ENCODE assay signal across 19 cellular contexts in genomic region chr12:115993715-115994114, GRCh38.
DNase-seq lines count a peak whose midpoint lies in the region; ATAC-seq and TF ChIP-seq lines count a peak whose summit lies in the region.
"Had no signal": no experiment of that assay in that cellular context is flagged by ENCODE, and none has a peak within 500 bp of the region (broad histone marks: within the 10 kb centered on the region; RNA-seq: fewer than 3 reads in every experiment).

No MANE protein-coding gene starts in this region.

- H3K9me3 Mint-ChIP-seq in chondrocyte (ENCODE audit: low read depth): no peaks in the 10 kb centered on the region
- no peaks in the 10 kb centered on the region for H3K9me3 Mint-ChIP-seq in activated T-cell treated with anti-CD3 and anti-CD28 coated beads, Interleukin-2, amount 50 U/mL, for 24 hours
- H3K9me3 Mint-ChIP-seq: CD8-positive, alpha-beta T cell had no signal

- intact Hi-C loops in right cardiac atrium (cut with DNase I) (loop anchor here (10.0 kb wide), 3 partner anchors 611 to 721 kb away; no protein-coding TSS in a partner anchor), heart right ventricle (cut with DNase I) (loop anchor here in 5 of 10 donors (10.0 kb wide), 4 partner anchors 381 to 711 kb away; no protein-coding TSS in a partner anchor), posterior cingulate gyrus (cut with DNase I) (no loop called here)

- DNase-seq in right cardiac atrium: no peak
- DNase-seq in heart right ventricle: no peak
- no peak for DNase-seq in chondrocyte (ENCODE audit: low spot score)
- no peak for DNase-seq in activated T-cell treated with anti-CD3 and anti-CD28 coated beads, Interleukin-2, amount 50 U/mL, for 24 hours
- DNase-seq in A172 (ENCODE audit: low spot score): no peak
- no peak for DNase-seq in posterior cingulate gyrus
- no peak for DNase-seq in central memory CD4-positive, alpha-beta T cell
- DNase-seq: Calu3; CD8-positive, alpha-beta T cell; DND-41; EL; HCEC 1CT; IMR-90 had no signal

- H3K4me1 ChIP-seq in right cardiac atrium (ENCODE audit: control insufficient read depth, insufficient read depth, low read length) (no peaks in the 10 kb centered on the region), heart right ventricle (peaks cover 0 to 14% (median 4%) of the 10 kb centered on the region in 9 donors), neutrophil (ENCODE audit: control insufficient read depth in 1 of 2, insufficient read depth in 1 of 2, low read depth in 1 of 2, low read length in 1 of 2) (no peaks in the 10 kb centered on the region)

- H3K27ac Mint-ChIP-seq in chondrocyte (ENCODE audit: unreplicated experiment): peak overlapping the region; percentile 68
- no peak overlapping the region for H3K27ac Mint-ChIP-seq in activated T-cell treated with anti-CD3 and anti-CD28 coated beads, Interleukin-2, amount 50 U/mL, for 24 hours
- H3K27ac Mint-ChIP-seq: B cell; CD8-positive, alpha-beta T cell had no signal

- TF ChIP-seq CTCF in heart right ventricle (IDR thresholded peaks at IDR 0.05): no peak
- TF ChIP-seq CTCF in chondrocyte (IDR thresholded peaks at IDR 0.05): no peak
- TF ChIP-seq CTCF in neutrophil (IDR thresholded peaks at IDR 0.05): no peak

- no peaks in the 10 kb centered on the region for H3K27me3 Mint-ChIP-seq in chondrocyte (ENCODE audit: low read depth)
- no peaks in the 10 kb centered on the region for H3K27me3 Mint-ChIP-seq in activated T-cell treated with anti-CD3 and anti-CD28 coated beads, Interleukin-2, amount 50 U/mL, for 24 hours
- H3K27me3 Mint-ChIP-seq: B cell had no signal

- ATAC-seq in right cardiac atrium (no peak), heart right ventricle (no peak)
- ATAC-seq: CD8-positive, alpha-beta T cell; GM12878 had no signal

- no peak overlapping the region for H3K4me3 ChIP-seq in right cardiac atrium (ENCODE audit: low read length)
- no peak overlapping the region for H3K4me3 ChIP-seq in heart right ventricle
- H3K4me3 ChIP-seq in neutrophil (ENCODE audit: low read depth in 1 of 2, low read length in 1 of 2): no peak overlapping the region
- H3K4me3 ChIP-seq: BLaER1 treated with 17β-estradiol and CSF1 and Interleukin-3, amounts not matched to agents 10 nM and 100 nM; GM12878 had no signal

- peaks cover 40% of the 10 kb centered on the region for H3K36me3 Mint-ChIP-seq in chondrocyte (ENCODE audit: low read depth)
- H3K36me3 Mint-ChIP-seq in activated T-cell treated with anti-CD3 and anti-CD28 coated beads, Interleukin-2, amount 50 U/mL, for 24 hours (ENCODE audit: low read depth): peaks cover 79% of the 10 kb centered on the region

- no peaks in the 10 kb centered on the region for H3K27me3 ChIP-seq in right cardiac atrium (ENCODE audit: control insufficient read depth, insufficient read depth)
- H3K27me3 ChIP-seq in heart right ventricle: no peaks in the 10 kb centered on the region
- no peaks in the 10 kb centered on the region for H3K27me3 ChIP-seq in neutrophil
- H3K27me3 ChIP-seq: BLaER1 treated with 17β-estradiol and CSF1 and Interleukin-3, amounts not matched to agents 10 nM and 100 nM had no signal

- 87% methylated on average over 2 of the region's 2 CpGs for WGBS in right cardiac atrium
- WGBS in heart right ventricle, 2 donors: 92 to 98% methylated on average over 2 of the region's 2 CpGs

- H3K4me3 Mint-ChIP-seq in chondrocyte (ENCODE audit: unreplicated experiment): no peak overlapping the region
- H3K4me3 Mint-ChIP-seq in activated T-cell treated with anti-CD3 and anti-CD28 coated beads, Interleukin-2, amount 50 U/mL, for 24 hours: no peak overlapping the region
- H3K4me3 Mint-ChIP-seq: B cell; CD8-positive, alpha-beta T cell had no signal

- peaks cover 19% of the 10 kb centered on the region for H3K4me1 Mint-ChIP-seq in chondrocyte (ENCODE audit: low read depth)
- H3K4me1 Mint-ChIP-seq in activated T-cell treated with anti-CD3 and anti-CD28 coated beads, Interleukin-2, amount 50 U/mL, for 24 hours (ENCODE audit: low read depth): peaks cover 21% of the 10 kb centered on the region

- H3K9me3 ChIP-seq in right cardiac atrium (ENCODE audit: control insufficient read depth, low read length) (no peaks in the 10 kb centered on the region), heart right ventricle (no peaks in the 10 kb centered on the region), neutrophil (no peaks in the 10 kb centered on the region)
- H3K9me3 ChIP-seq: BLaER1 treated with 17β-estradiol and CSF1 and Interleukin-3, amounts not matched to agents 10 nM and 100 nM had no signal

- H3K27ac ChIP-seq in right cardiac atrium (ENCODE audit: low read length): peak overlapping the region; percentile 19
- H3K27ac ChIP-seq in heart right ventricle: no peak overlapping the region
- H3K27ac ChIP-seq in neutrophil: peak overlapping the region; percentile 4
- H3K27ac ChIP-seq: 22Rv1; BLaER1 treated with 17β-estradiol and CSF1 and Interleukin-3, amounts not matched to agents 10 nM and 100 nM; HL-60 had no signal

- H3K36me3 ChIP-seq in heart right ventricle (peaks cover 0 to 90% (median 17%) of the 10 kb centered on the region in 9 donors), neutrophil (peaks cover 88% of the 10 kb centered on the region)

Comparison
In these comparisons a context has a peak if more than half of its experiments do, and no peak if none do; other contexts are left out.
1. H3K27ac ChIP-seq: peak in right cardiac atrium (single experiment) and neutrophil (single experiment); none in heart right ventricle (0 of 10).